ENCODE assay signal across 1 cellular context in the genomic region with DNA sequence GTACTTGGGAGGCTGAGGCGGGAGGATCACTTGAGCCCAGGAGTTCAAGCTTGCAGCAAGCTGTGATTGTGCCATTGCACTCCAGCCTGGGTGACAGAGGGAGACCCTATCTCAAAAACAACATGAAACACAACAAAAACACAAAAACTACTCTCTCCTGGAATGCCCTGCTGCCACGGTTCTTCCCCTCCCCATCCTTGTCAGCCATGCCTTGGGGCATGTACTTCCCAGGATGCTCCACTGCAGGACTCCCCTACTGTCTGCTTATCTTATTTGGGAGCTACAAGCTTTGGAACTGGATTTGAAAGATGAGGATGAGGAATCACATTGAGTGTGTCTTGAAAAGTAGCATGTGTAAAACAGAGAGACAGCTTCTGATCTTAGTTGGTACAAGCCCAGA.
TF ChIP-seq lines count a peak whose summit lies in the region.

No MANE protein-coding gene starts in this region.

TF ChIP-seq in SK-N-SH treated with all-trans-retinoic acid at 6 μM for 48 hours, 23 proteins besides CTCF, POLR2A, EP300 and RAD21 (continued from another document):
- TF ChIP-seq, protein P1, sequence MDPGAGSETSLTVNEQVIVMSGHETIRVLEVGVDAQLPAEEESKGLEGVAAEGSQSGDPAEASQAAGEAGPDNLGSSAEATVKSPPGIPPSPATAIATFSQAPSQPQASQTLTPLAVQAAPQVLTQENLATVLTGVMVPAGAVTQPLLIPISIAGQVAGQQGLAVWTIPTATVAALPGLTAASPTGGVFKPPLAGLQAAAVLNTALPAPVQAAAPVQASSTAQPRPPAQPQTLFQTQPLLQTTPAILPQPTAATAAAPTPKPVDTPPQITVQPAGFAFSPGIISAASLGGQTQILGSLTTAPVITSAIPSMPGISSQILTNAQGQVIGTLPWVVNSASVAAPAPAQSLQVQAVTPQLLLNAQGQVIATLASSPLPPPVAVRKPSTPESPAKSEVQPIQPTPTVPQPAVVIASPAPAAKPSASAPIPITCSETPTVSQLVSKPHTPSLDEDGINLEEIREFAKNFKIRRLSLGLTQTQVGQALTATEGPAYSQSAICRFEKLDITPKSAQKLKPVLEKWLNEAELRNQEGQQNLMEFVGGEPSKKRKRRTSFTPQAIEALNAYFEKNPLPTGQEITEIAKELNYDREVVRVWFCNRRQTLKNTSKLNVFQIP (CRISPR knock-in tag; IDR thresholded peaks at IDR 0.05; ENCODE audit: borderline replicate concordance, low read depth) = no peak
- TF ChIP-seq, protein P2, sequence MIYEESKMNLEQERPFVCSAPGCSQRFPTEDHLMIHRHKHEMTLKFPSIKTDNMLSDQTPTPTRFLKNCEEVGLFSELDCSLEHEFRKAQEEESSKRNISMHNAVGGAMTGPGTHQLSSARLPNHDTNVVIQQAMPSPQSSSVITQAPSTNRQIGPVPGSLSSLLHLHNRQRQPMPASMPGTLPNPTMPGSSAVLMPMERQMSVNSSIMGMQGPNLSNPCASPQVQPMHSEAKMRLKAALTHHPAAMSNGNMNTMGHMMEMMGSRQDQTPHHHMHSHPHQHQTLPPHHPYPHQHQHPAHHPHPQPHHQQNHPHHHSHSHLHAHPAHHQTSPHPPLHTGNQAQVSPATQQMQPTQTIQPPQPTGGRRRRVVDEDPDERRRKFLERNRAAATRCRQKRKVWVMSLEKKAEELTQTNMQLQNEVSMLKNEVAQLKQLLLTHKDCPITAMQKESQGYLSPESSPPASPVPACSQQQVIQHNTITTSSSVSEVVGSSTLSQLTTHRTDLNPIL (CRISPR knock-in tag; IDR thresholded peaks at IDR 0.05; ENCODE audit: low read depth) = no peak
- TF ChIP-seq ARNTL (CRISPR knock-in tag; IDR thresholded peaks at IDR 0.05; ENCODE audit: borderline replicate concordance, low read depth) (no peak), PPARA (CRISPR knock-in tag; IDR thresholded peaks at IDR 0.05; ENCODE audit: borderline replicate concordance) (no peak), GLIS3 (CRISPR knock-in tag; IDR thresholded peaks at IDR 0.05) (no peak)
